ENCODE assay signal across 1 cellular context in the genomic region with DNA sequence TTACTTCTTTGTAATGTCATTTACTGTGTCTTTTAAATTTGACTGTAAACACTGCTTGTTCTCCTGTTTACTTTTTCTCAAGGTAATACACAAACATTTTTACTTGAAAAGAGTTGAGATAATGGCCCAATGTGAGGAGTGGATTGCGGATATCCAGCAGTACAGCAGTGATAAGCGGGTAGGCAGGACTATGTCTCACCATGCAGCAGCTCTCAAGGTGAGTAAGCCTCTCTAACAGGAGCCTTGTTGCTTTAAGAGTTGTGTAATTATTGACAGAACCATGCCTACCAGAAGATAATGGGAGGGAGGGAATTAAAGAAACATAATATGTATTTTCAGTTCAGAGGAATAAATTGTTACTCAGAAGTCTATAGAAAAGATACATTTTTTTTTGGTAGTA.
TF ChIP-seq lines count a peak whose summit lies in the region.

No MANE protein-coding gene starts in this region.

TF ChIP-seq in HepG2, 621 proteins besides CTCF, POLR2A, EP300 and RAD21:
- TF ChIP-seq, protein P1, sequence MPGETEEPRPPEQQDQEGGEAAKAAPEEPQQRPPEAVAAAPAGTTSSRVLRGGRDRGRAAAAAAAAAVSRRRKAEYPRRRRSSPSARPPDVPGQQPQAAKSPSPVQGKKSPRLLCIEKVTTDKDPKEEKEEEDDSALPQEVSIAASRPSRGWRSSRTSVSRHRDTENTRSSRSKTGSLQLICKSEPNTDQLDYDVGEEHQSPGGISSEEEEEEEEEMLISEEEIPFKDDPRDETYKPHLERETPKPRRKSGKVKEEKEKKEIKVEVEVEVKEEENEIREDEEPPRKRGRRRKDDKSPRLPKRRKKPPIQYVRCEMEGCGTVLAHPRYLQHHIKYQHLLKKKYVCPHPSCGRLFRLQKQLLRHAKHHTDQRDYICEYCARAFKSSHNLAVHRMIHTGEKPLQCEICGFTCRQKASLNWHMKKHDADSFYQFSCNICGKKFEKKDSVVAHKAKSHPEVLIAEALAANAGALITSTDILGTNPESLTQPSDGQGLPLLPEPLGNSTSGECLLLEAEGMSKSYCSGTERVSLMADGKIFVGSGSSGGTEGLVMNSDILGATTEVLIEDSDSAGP (CRISPR knock-in tag; IDR thresholded peaks at IDR 0.05; ENCODE audit: borderline replicate concordance), result peak; percentile 41; the same call in 1 of the 2 replicates
- TF ChIP-seq ZNF660 (CRISPR knock-in tag; IDR thresholded peaks at IDR 0.05; ENCODE audit: borderline replicate concordance, low read depth) (no peak), XBP1 (CRISPR knock-in tag; IDR thresholded peaks at IDR 0.05) (no peak)
- TF ChIP-seq, protein P2, sequence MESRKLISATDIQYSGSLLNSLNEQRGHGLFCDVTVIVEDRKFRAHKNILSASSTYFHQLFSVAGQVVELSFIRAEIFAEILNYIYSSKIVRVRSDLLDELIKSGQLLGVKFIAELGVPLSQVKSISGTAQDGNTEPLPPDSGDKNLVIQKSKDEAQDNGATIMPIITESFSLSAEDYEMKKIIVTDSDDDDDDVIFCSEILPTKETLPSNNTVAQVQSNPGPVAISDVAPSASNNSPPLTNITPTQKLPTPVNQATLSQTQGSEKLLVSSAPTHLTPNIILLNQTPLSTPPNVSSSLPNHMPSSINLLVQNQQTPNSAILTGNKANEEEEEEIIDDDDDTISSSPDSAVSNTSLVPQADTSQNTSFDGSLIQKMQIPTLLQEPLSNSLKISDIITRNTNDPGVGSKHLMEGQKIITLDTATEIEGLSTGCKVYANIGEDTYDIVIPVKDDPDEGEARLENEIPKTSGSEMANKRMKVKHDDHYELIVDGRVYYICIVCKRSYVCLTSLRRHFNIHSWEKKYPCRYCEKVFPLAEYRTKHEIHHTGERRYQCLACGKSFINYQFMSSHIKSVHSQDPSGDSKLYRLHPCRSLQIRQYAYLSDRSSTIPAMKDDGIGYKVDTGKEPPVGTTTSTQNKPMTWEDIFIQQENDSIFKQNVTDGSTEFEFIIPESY (CRISPR knock-in tag; IDR thresholded peaks at IDR 0.05), result 0 out of 2 replicates have a peak, but pooled peaks have one; percentile 35
